1 cellular context compared by ENCODE assay signal in genomic region chr3:177827517-177828249, GRCh38.
TF ChIP-seq lines count a peak whose summit lies in the region.

No MANE protein-coding gene starts in this region.

TF ChIP-seq in HepG2, 621 proteins besides CTCF, POLR2A, EP300 and RAD21 (continued from another document):
- TF ChIP-seq E2F1 (CRISPR knock-in tag; IDR thresholded peaks at IDR 0.05) (no peak), CHD4 (IDR thresholded peaks at IDR 0.05; ENCODE audit: borderline replicate concordance, low read length) (0 out of 2 replicates have a peak, but pooled peaks have one; percentile 53), HMG20A (CRISPR knock-in tag; IDR thresholded peaks at IDR 0.05; ENCODE audit: borderline replicate concordance) (peak; percentile 86; the same call in 1 of the 2 replicates), ZGPAT (CRISPR knock-in tag; IDR thresholded peaks at IDR 0.05) (peak; percentile 71; the same call in 1 of the 2 replicates), KAT7 (CRISPR knock-in tag; IDR thresholded peaks at IDR 0.05; ENCODE audit: borderline replicate concordance) (peak; percentile 60; the same call in 1 of the 2 replicates), MATR3 (CRISPR knock-in tag; IDR thresholded peaks at IDR 0.05) (no peak), SALL1 (CRISPR knock-in tag; IDR thresholded peaks at IDR 0.05) (peak; percentile 71; the same call in 1 of the 2 replicates), ONECUT2 (CRISPR knock-in tag; IDR thresholded peaks at IDR 0.05) (peak; percentile 99)
